ENCODE assay signal across 7 cellular contexts in the genomic region with DNA sequence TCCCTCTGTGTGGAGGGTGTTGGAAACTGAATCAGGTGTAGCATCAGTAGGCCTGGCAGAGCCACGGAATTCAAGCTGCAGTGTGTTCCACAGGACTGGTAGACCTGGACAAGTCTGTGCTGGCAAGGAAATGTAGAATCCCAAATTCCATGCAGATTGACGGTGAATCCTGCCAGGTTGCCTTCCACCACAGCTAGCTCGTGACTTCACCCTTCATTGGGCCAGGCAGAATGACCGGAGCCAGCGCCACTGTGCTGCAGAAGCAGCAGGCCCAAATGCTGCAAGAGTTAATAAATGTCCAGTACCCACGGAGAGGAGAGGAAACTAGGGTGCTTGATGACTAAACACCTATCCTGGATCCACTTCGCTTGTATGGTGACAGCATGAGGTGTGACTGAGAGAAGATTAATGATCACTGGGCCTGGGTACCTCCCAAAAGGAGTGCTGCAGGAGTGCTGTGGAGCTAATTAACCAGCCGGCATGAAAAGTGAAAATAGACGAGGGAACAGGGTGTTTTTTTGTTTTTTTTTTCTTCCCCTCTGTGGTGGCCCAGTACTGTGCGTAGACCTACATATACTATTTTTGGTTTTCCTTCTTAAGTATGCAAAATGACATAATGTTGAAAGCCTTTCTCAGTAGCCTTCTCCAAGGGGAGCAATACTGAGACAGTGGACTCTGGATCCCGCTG.
A peak's percentile ranks its signal among the peaks of the same experiment; 100 is the strongest.
DNase-seq lines count a peak whose midpoint lies in the region; ATAC-seq and TF ChIP-seq lines count a peak whose summit lies in the region.

No MANE protein-coding gene starts in this region.

- DNase-seq in GM19238 (ENCODE audit: insufficient read length, low spot score) (peak; percentile 17), body of pancreas (peak in 2 of 4 donors; percentile 21 to 22), mucosa of descending colon (no peak), NCI-H1092 (lab: John Stamatoyannopoulos, UW) (no peak), NCI-H2107 (lab: John Stamatoyannopoulos, UW) (no peak)
- DNase-seq in stimulated activated CD4-positive, alpha-beta T cell treated with anti-CD3 and anti-CD28 coated beads, Interleukin-15, amount 100 ng/mL, for 24 hours, result no peak

- H3K9me3 ChIP-seq in body of pancreas (no peaks in the 10 kb centered on the region), mucosa of descending colon (no peaks in the 10 kb centered on the region)

- H3K4me1 ChIP-seq in body of pancreas, result peaks cover 47% of the 10 kb centered on the region
- H3K4me1 ChIP-seq in mucosa of descending colon (ENCODE audit: low read depth), result peaks cover 49% of the 10 kb centered on the region

- H3K27ac ChIP-seq in body of pancreas, result peak overlapping the region in 3 of 4 donors; percentile 49 to 63 (median 54)

- peak; percentile 57 for ATAC-seq in HG03103 (IDR thresholded peaks at IDR 0.05; ENCODE audit: low read depth, unreplicated experiment)
- peak; percentile 54 for ATAC-seq in body of pancreas
- peak; percentile 5 for ATAC-seq in mucosa of descending colon

- no peaks in the 10 kb centered on the region for H3K27me3 ChIP-seq in body of pancreas

- TF ChIP-seq POLR2A in body of pancreas (IDR thresholded peaks at IDR 0.05), result no peak

- no peak overlapping the region for H3K4me3 ChIP-seq in body of pancreas
- H3K4me3 ChIP-seq in mucosa of descending colon, result no peak overlapping the region

- WGBS in body of pancreas, 2 donors, result 61 to 66% methylated on average over 11 of the region's 11 CpGs

- TF ChIP-seq CTCF in body of pancreas (IDR thresholded peaks at IDR 0.05) (no peak), mucosa of descending colon (IDR thresholded peaks at IDR 0.05) (no peak)

- no peaks in the 10 kb centered on the region for H3K36me3 ChIP-seq in body of pancreas (replicated peaks in 1 of 2; ENCODE audit: insufficient read depth in 1 of 2, low read depth in 2 of 2)
- H3K36me3 ChIP-seq in mucosa of descending colon (ENCODE audit: low read depth), result no peaks in the 10 kb centered on the region

- intact Hi-C loops in body of pancreas (cut with DNase I) (no loop called here), mucosa of descending colon (cut with DNase I, micrococcal nuclease) (no loop called here)

Comparison
In these comparisons a context has a peak if more than half of its experiments do, and no peak if none do; other contexts are left out.
1. ATAC-seq: peak in every context shown above with its lines; median percentile 57 in HG03103; 54 in body of pancreas; 5 in mucosa of descending colon.